Comparison of ENCODE assay signal across 8 cellular contexts in genomic region chr1:6612641-6613360, GRCh38. TPM values are rescaled to one million over a fixed set of nuclear protein-coding genes. Genes with fewer than 3 reads are reported as not detected.
DNase-seq lines count a peak whose midpoint lies in the region; ATAC-seq and TF ChIP-seq lines count a peak whose summit lies in the region.

No MANE protein-coding gene starts in this region.

- peaks cover 9% of the 10 kb centered on the region for H3K36me3 Mint-ChIP-seq in T-helper 2 cell treated with Interferon-gamma antibody and Interleukin-4, amounts not matched to agents 5 μg/mL and 100 μg/mL, for 36 hours (ENCODE audit: low read depth)
- no peaks in the 10 kb centered on the region for H3K36me3 Mint-ChIP-seq in osteocyte (ENCODE audit: unreplicated experiment)

- peaks cover 18% of the 10 kb centered on the region for H3K4me1 Mint-ChIP-seq in T-helper 2 cell treated with Interferon-gamma antibody and Interleukin-4, amounts not matched to agents 5 μg/mL and 100 μg/mL, for 36 hours (ENCODE audit: low read depth)
- peaks cover 42% of the 10 kb centered on the region for H3K4me1 Mint-ChIP-seq in osteocyte (ENCODE audit: unreplicated experiment)

- ATAC-seq in GM21528 (IDR thresholded peaks at IDR 0.05; ENCODE audit: low FRiP score, unreplicated experiment) = peak; percentile 36

- TF ChIP-seq CTCF in osteocyte (IDR thresholded peaks at IDR 0.05) = peak; percentile 17

- peaks cover 1% of the 10 kb centered on the region for H3K27me3 Mint-ChIP-seq in T-helper 2 cell treated with Interferon-gamma antibody and Interleukin-4, amounts not matched to agents 5 μg/mL and 100 μg/mL, for 36 hours (ENCODE audit: low read depth)
- H3K27me3 Mint-ChIP-seq in osteocyte (ENCODE audit: unreplicated experiment) = no peaks in the 10 kb centered on the region

- H3K27ac Mint-ChIP-seq in T-helper 2 cell treated with Interferon-gamma antibody and Interleukin-4, amounts not matched to agents 5 μg/mL and 100 μg/mL, for 36 hours = peak overlapping the region; percentile 76
- H3K27ac Mint-ChIP-seq in osteocyte (ENCODE audit: unreplicated experiment) = peak overlapping the region; percentile 90

- H3K9me3 Mint-ChIP-seq in T-helper 2 cell treated with Interferon-gamma antibody and Interleukin-4, amounts not matched to agents 5 μg/mL and 100 μg/mL, for 36 hours = no peaks in the 10 kb centered on the region
- no peaks in the 10 kb centered on the region for H3K9me3 Mint-ChIP-seq in osteocyte (ENCODE audit: unreplicated experiment)

- no peak for DNase-seq in T-helper 2 cell treated with Interferon-gamma antibody and Interleukin-4, amounts not matched to agents 5 μg/mL and 100 μg/mL, for 36 hours (ENCODE audit: low spot score)
- DNase-seq in T-helper 2 cell (no peak), KBM-7 (peak; percentile 49), glomerular visceral epithelial cell (ENCODE audit: extremely low spot score) (peak; percentile 53), osteocyte (ENCODE audit: extremely low spot score, unreplicated experiment) (no peak), H4 (ENCODE audit: low spot score) (no peak)
- peak; percentile 63 for DNase-seq in activated CD4-positive, CD25-positive, alpha-beta regulatory T cell treated with anti-CD3 and anti-CD28 coated beads, Interleukin-2, amount 50 U/mL, for 72 hours

- peak overlapping the region; percentile 93 for H3K4me3 Mint-ChIP-seq in T-helper 2 cell treated with Interferon-gamma antibody and Interleukin-4, amounts not matched to agents 5 μg/mL and 100 μg/mL, for 36 hours
- peak overlapping the region; percentile 86 for H3K4me3 Mint-ChIP-seq in osteocyte (ENCODE audit: unreplicated experiment)

- in situ Hi-C loops in KBM-7 (cut with MboI; ENCODE audit: low pct_unique_long_range_greater_than_20kb, low sequenced_read_pairs) = no loop called here

RNA-seq across cellular contexts. Expression of gene PHF13, which starts 0.7 kb away (rescaled TPM):
- total RNA-seq in osteocyte = 24.0 and 28.9 TPM in 2 replicates
- total RNA-seq in H4 (2014; rRNA removed; shearing (Covaris generic)) = 7.6 and 7.8 TPM in 2 replicates

RNA-seq across cellular contexts. Expression of gene KLHL21, which starts 10.1 kb away (rescaled TPM):
- 27.3 and 27.5 TPM in 2 replicates for total RNA-seq in osteocyte
- 8.4 and 11.4 TPM in 2 replicates for total RNA-seq in H4 (2014; rRNA removed; shearing (Covaris generic))

RNA-seq across cellular contexts. Expression of gene THAP3, which starts 11.9 kb away (rescaled TPM):
- total RNA-seq in osteocyte = 16.5 and 18.7 TPM in 2 replicates
- 11.4 and 17.0 TPM in 2 replicates for total RNA-seq in H4 (2014; rRNA removed; shearing (Covaris generic))

RNA-seq across cellular contexts. Expression of gene ZBTB48, which starts 33.0 kb away (rescaled TPM):
- total RNA-seq in osteocyte = 28.8 and 29.1 TPM in 2 replicates
- 6.3 and 8.8 TPM in 2 replicates for total RNA-seq in H4 (2014; rRNA removed; shearing (Covaris generic))

RNA-seq across cellular contexts. Expression of gene TAS1R1, which starts 57.7 kb away (rescaled TPM):
- total RNA-seq in osteocyte = not detected in 2 replicates
- total RNA-seq in H4 (2014; rRNA removed; shearing (Covaris generic)) = not detected in 2 replicates

Comparison
In these comparisons a context has a peak if more than half of its experiments do, and no peak if none do; other contexts are left out.
1. DNase-seq: peak in KBM-7 (single experiment), activated CD4-positive, CD25-positive, alpha-beta regulatory T cell treated with anti-CD3 and anti-CD28 coated beads, Interleukin-2, amount 50 U/mL, for 72 hours (single experiment) and glomerular visceral epithelial cell (single experiment); none in T-helper 2 cell treated with Interferon-gamma antibody and Interleukin-4, amounts not matched to agents 5 μg/mL and 100 μg/mL, for 36 hours (single experiment), T-helper 2 cell (0 of 5), osteocyte (single experiment) and H4 (single experiment).